1 cellular context compared by ENCODE assay signal in genomic region chr19:17075035-17075859, GRCh38.
TF ChIP-seq lines count a peak whose summit lies in the region.

HAUS8 (minus strand) TSS chr19:17075452; CDS start chr19:17075422, 30 bp downstream.
MYO9B (plus strand) TSS chr19:17075777; CDS start chr19:17101718, 25,941 bp downstream.

TF ChIP-seq in K562, 482 proteins besides CTCF, POLR2A, EP300 and RAD21 (continued from another document and continues in another):
- TF ChIP-seq ZNF407 (IDR thresholded peaks at IDR 0.05; ENCODE audit: low read depth), result no peak
- peak; percentile 86 for TF ChIP-seq TCF7 (IDR thresholded peaks at IDR 0.05; ENCODE audit: borderline replicate concordance)
- peak; percentile 99 for TF ChIP-seq SP1 (CRISPR knock-in tag; IDR thresholded peaks at IDR 0.05)
- peak; percentile 93 for TF ChIP-seq POLR2H (tag; IDR thresholded peaks at IDR 0.05; ENCODE audit: low read depth)
- no peak for TF ChIP-seq ZNF354B (CRISPR knock-in tag; IDR thresholded peaks at IDR 0.05)
- TF ChIP-seq MEF2D (tag; conservative IDR thresholded peaks at IDR 0.05; ENCODE audit: low read depth), result no peak
- no peak for TF ChIP-seq KDM1A (IDR thresholded peaks at IDR 0.05)
- no peak for TF ChIP-seq ZKSCAN1 (IDR thresholded peaks at IDR 0.05; ENCODE audit: low read depth, low read length)
- no peak for TF ChIP-seq ZEB2 (IDR thresholded peaks at IDR 0.05)
- TF ChIP-seq ILK (tag; IDR thresholded peaks at IDR 0.05; ENCODE audit: borderline replicate concordance, low read depth), result no peak
- TF ChIP-seq TCFL5 (CRISPR knock-in tag; conservative IDR thresholded peaks at IDR 0.05), result no peak
- no peak for TF ChIP-seq POLR2AphosphoS2 (IDR thresholded peaks at IDR 0.05; ENCODE audit: low read length)
- no peak for TF ChIP-seq CTCFL (IDR thresholded peaks at IDR 0.05; ENCODE audit: borderline replicate concordance, insufficient read depth, low read depth, low read length, poor library complexity, severe bottlenecking)
- no peak for TF ChIP-seq ZC3H8 (IDR thresholded peaks at IDR 0.05)
- peak; percentile 81; the same call in 1 of the 2 replicates for TF ChIP-seq PHF8 (IDR thresholded peaks at IDR 0.05; ENCODE audit: borderline replicate concordance, low read length)
- no peak for TF ChIP-seq SRSF1 (IDR thresholded peaks at IDR 0.05; ENCODE audit: low read depth, low read length)
- TF ChIP-seq CBFB (CRISPR knock-in tag; IDR thresholded peaks at IDR 0.05), result 0 out of 2 replicates have a peak, but pooled peaks have one; percentile 10
- TF ChIP-seq ZNF143 (CRISPR knock-in tag; IDR thresholded peaks at IDR 0.05), result 0 out of 2 replicates have a peak, but pooled peaks have one; percentile 16
- no peak for TF ChIP-seq BACH1 (tag; IDR thresholded peaks at IDR 0.05)
- peak; percentile 61 for TF ChIP-seq ESRRA (IDR thresholded peaks at IDR 0.05; ENCODE audit: borderline replicate concordance, low read depth)
- TF ChIP-seq USF1 (CRISPR knock-in tag; IDR thresholded peaks at IDR 0.05), result no peak
- TF ChIP-seq L3MBTL2 (IDR thresholded peaks at IDR 0.05), result peak; percentile 96
- TF ChIP-seq FOXK1 (CRISPR knock-in tag; IDR thresholded peaks at IDR 0.05; ENCODE audit: borderline replicate concordance), result no peak
- TF ChIP-seq ZSCAN32 (CRISPR knock-in tag; IDR thresholded peaks at IDR 0.05), result 0 out of 2 replicates have a peak, but pooled peaks have one; percentile 18
- peak; percentile 48 for TF ChIP-seq FOSL1 (tag; conservative IDR thresholded peaks at IDR 0.05)
- no peak; the same call in 1 of the 2 replicates for TF ChIP-seq ZBTB1 (CRISPR knock-in tag; IDR thresholded peaks at IDR 0.05; ENCODE audit: borderline replicate concordance, low read depth)
- TF ChIP-seq ZNF280B (CRISPR knock-in tag; IDR thresholded peaks at IDR 0.05), result no peak
- no peak for TF ChIP-seq TAL1 (IDR thresholded peaks at IDR 0.05)
- peak; percentile 87 for TF ChIP-seq CCNT2 (IDR thresholded peaks at IDR 0.05; ENCODE audit: borderline replicate concordance, extremely low read depth, insufficient read length, low read depth, low read length)
- TF ChIP-seq RBFOX2 (IDR thresholded peaks at IDR 0.05; ENCODE audit: low read depth, low read length), result peak; percentile 98
- no peak for TF ChIP-seq ZMIZ1 (IDR thresholded peaks at IDR 0.05; ENCODE audit: low read depth in 2 of 2, low read length in 2 of 2)
- no peak for TF ChIP-seq SMARCC2 (IDR thresholded peaks at IDR 0.05; ENCODE audit: low read depth)
- TF ChIP-seq GATAD2B (IDR thresholded peaks at IDR 0.05; ENCODE audit: borderline replicate concordance), result peak; percentile 84; the same call in 1 of the 2 replicates
- TF ChIP-seq ZNF717 (CRISPR knock-in tag; IDR thresholded peaks at IDR 0.05), result no peak
- TF ChIP-seq IRF9 (tag; IDR thresholded peaks at IDR 0.05), result no peak
- peak; percentile 11; the same call in 1 of the 2 replicates for TF ChIP-seq PKNOX1 (IDR thresholded peaks at IDR 0.05)
- TF ChIP-seq PCBP2 (IDR thresholded peaks at IDR 0.05; ENCODE audit: low read depth, low read length, poor library complexity, severe bottlenecking), result no peak
- TF ChIP-seq RUNX1 (IDR thresholded peaks at IDR 0.05; ENCODE audit: low read depth), result no peak; the same call in 1 of the 2 replicates
- TF ChIP-seq TFAP4 (CRISPR knock-in tag; IDR thresholded peaks at IDR 0.05; ENCODE audit: borderline replicate concordance), result peak; percentile 90
- TF ChIP-seq NEUROD1 (IDR thresholded peaks at IDR 0.05; ENCODE audit: borderline replicate concordance, low read depth, low read length, partially characterized antibody), result peak; percentile 94
- no peak for TF ChIP-seq MCM3 (IDR thresholded peaks at IDR 0.05)
- TF ChIP-seq ARHGAP35 (IDR thresholded peaks at IDR 0.05; ENCODE audit: partially characterized antibody), result no peak
- peak; percentile 98 to 99 for TF ChIP-seq NRF1 (conservative IDR thresholded peaks at IDR 0.05 in 1 of 2, IDR thresholded peaks at IDR 0.05 in 1 of 2)
- TF ChIP-seq ZNF695 (CRISPR knock-in tag; IDR thresholded peaks at IDR 0.05), result no peak
